In the genomic region with DNA sequence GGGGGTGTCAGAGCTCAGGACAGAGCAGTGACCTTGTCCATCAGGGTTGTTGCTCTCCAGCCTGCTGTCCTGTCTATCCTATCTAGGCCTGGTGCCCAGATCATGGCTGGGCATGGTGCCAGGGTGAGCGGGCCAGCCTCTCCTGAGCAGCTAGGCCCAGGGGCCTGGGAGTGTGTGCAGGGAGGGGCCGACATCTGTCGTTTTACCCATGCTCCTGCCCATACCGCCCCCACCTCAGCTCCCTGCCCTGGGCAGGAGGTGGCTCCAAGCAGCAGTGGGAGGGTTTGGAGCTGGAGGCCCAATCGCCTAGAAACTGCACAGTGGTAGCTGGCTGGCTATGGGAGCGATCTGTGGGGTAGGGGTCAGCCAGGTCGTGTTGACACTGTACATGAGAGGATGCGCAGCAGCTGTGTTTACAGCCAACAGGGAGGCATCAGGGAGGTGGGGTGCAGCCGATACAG, we compare ENCODE assay signal across 1 cellular context.
TF ChIP-seq lines count a peak whose summit lies in the region.

No MANE protein-coding gene starts in this region.

TF ChIP-seq in liver, 16 proteins besides CTCF, POLR2A, EP300 and RAD21 (continued from another document):
- TF ChIP-seq GABPA (IDR thresholded peaks at IDR 0.05 in 1 of 2, conservative IDR thresholded peaks at IDR 0.05 in 1 of 2), result no peak
TF ChIP-seq in liver: peak in this region for 5.
